ENCODE assay signal across 1 cellular context in genomic region chr11:19952101-19952605, GRCh38.
A peak's percentile ranks its signal among the peaks of the same experiment; 100 is the strongest.
TF ChIP-seq lines count a peak whose summit lies in the region.

No MANE protein-coding gene starts in this region.

TF ChIP-seq in HepG2, 621 proteins besides CTCF, POLR2A, EP300 and RAD21 (continued from another document and continues in another):
- TF ChIP-seq ZNF609 (CRISPR knock-in tag; IDR thresholded peaks at IDR 0.05; ENCODE audit: borderline replicate concordance), result peak; percentile 72
- TF ChIP-seq SNAPC2 (CRISPR knock-in tag; IDR thresholded peaks at IDR 0.05), result no peak
- TF ChIP-seq PCBP1 (IDR thresholded peaks at IDR 0.05; ENCODE audit: borderline replicate concordance, low read depth, low read length), result no peak
- TF ChIP-seq DNMT3B (CRISPR knock-in tag; conservative IDR thresholded peaks at IDR 0.05), result 0 out of 2 replicates have a peak, but pooled peaks have one; percentile 11
- TF ChIP-seq SNAI1 (CRISPR knock-in tag; IDR thresholded peaks at IDR 0.05; ENCODE audit: borderline replicate concordance), result no peak
- TF ChIP-seq, protein P1, sequence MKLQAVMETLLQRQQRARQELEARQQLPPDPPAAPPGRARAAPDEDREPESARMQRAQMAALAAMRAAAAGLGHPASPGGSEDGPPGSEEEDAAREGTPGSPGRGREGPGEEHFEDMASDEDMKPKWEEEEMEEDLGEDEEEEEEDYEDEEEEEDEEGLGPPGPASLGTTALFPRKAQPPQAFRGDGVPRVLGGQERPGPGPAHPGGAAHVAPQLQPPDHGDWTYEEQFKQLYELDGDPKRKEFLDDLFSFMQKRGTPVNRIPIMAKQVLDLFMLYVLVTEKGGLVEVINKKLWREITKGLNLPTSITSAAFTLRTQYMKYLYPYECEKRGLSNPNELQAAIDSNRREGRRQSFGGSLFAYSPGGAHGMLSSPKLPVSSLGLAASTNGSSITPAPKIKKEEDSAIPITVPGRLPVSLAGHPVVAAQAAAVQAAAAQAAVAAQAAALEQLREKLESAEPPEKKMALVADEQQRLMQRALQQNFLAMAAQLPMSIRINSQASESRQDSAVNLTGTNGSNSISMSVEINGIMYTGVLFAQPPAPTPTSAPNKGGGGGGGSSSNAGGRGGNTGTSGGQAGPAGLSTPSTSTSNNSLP (IDR thresholded peaks at IDR 0.05; ENCODE audit: low read depth, low read length), result peak; percentile 76; the same call in 1 of the 2 replicates
- TF ChIP-seq NR2F2 (IDR thresholded peaks at IDR 0.05; ENCODE audit: borderline replicate concordance, low read depth), result no peak
- TF ChIP-seq ZNF484 (CRISPR knock-in tag; IDR thresholded peaks at IDR 0.05; ENCODE audit: borderline replicate concordance, low read depth), result no peak
- TF ChIP-seq, protein P2, sequence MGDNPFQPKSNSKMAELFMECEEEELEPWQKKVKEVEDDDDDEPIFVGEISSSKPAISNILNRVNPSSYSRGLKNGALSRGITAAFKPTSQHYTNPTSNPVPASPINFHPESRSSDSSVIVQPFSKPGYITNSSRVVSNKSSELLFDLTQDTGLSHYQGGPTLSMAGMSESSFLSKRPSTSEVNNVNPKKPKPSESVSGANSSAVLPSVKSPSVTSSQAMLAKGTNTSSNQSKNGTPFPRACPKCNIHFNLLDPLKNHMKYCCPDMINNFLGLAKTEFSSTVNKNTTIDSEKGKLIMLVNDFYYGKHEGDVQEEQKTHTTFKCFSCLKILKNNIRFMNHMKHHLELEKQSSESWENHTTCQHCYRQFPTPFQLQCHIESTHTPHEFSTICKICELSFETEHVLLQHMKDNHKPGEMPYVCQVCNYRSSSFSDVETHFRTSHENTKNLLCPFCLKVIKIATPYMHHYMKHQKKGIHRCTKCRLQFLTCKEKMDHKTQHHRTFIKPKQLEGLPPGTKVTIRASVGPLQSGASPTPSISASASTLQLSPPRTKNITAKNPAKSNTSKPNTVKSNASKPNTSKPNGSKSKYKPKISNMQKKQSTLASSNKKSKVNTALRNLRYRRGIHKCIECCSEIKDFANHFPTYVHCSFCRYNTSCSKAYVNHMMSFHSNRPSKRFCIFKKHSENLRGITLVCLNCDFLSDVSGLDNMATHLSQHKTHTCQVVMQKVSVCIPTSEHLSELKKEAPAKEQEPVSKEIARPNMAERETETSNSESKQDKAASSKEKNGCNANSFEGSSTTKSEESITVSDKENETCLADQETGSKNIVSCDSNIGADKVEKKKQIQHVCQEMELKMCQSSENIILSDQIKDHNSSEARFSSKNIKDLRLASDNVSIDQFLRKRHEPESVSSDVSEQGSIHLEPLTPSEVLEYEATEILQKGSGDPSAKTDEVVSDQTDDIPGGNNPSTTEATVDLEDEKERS (CRISPR knock-in tag; IDR thresholded peaks at IDR 0.05), result no peak
- peak; percentile 85 for TF ChIP-seq CREM (IDR thresholded peaks at IDR 0.05)
- no peak for TF ChIP-seq CREM (CRISPR knock-in tag; IDR thresholded peaks at IDR 0.05)
- no peak for TF ChIP-seq CCDC6 (CRISPR knock-in tag; IDR thresholded peaks at IDR 0.05)
- no peak for TF ChIP-seq ZNF382 (CRISPR knock-in tag; IDR thresholded peaks at IDR 0.05; ENCODE audit: borderline replicate concordance)
- TF ChIP-seq MYC (CRISPR knock-in tag; IDR thresholded peaks at IDR 0.05; ENCODE audit: borderline replicate concordance), result no peak
- no peak for TF ChIP-seq GPBP1L1 (CRISPR knock-in tag; IDR thresholded peaks at IDR 0.05)
- TF ChIP-seq NR2F6 (IDR thresholded peaks at IDR 0.05), result peak; percentile 66
- no peak for TF ChIP-seq NR2F6 (CRISPR knock-in tag; IDR thresholded peaks at IDR 0.05)
- TF ChIP-seq ZNF674 (CRISPR knock-in tag; IDR thresholded peaks at IDR 0.05; ENCODE audit: low read depth), result no peak
- TF ChIP-seq, protein P3, sequence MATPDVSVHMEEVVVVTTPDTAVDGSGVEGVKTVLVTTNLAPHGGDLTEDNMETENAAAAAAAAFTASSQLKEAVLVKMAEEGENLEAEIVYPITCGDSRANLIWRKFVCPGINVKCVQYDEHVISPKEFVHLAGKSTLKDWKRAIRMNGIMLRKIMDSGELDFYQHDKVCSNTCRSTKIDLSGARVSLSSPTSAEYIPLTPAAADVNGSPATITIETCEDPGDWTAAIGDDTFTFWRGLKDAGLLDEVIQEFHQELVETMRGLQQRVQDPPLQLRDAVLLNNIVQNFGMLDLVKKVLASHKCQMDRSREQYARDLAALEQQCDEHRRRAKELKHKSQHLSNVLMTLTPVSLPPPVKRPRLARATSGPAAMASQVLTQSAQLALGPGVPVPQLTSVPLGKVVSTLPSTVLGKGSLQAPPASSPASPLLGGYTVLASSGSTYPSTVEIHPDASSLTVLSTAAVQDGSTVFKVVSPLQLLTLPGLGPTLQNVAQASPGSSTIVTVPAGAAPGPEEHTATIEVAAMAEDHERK (CRISPR knock-in tag; IDR thresholded peaks at IDR 0.05; ENCODE audit: low read depth), result no peak
- TF ChIP-seq ZBTB21 (CRISPR knock-in tag; IDR thresholded peaks at IDR 0.05), result peak; percentile 55; the same call in 1 of the 2 replicates
- TF ChIP-seq, protein P4, sequence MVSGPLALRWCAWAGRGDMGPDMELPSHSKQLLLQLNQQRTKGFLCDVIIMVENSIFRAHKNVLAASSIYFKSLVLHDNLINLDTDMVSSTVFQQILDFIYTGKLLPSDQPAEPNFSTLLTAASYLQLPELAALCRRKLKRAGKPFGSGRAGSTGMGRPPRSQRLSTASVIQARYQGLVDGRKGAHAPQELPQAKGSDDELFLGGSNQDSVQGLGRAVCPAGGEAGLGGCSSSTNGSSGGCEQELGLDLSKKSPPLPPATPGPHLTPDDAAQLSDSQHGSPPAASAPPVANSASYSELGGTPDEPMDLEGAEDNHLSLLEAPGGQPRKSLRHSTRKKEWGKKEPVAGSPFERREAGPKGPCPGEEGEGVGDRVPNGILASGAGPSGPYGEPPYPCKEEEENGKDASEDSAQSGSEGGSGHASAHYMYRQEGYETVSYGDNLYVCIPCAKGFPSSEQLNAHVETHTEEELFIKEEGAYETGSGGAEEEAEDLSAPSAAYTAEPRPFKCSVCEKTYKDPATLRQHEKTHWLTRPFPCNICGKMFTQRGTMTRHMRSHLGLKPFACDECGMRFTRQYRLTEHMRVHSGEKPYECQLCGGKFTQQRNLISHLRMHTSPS (CRISPR knock-in tag; IDR thresholded peaks at IDR 0.05; ENCODE audit: low read depth), result no peak
- 0 out of 2 replicates have a peak, but pooled peaks have one; percentile 29 for TF ChIP-seq PITX1 (CRISPR knock-in tag; IDR thresholded peaks at IDR 0.05)
- no peak for TF ChIP-seq ZNF432 (CRISPR knock-in tag; IDR thresholded peaks at IDR 0.05; ENCODE audit: borderline replicate concordance)
- TF ChIP-seq HINFP (CRISPR knock-in tag; IDR thresholded peaks at IDR 0.05; ENCODE audit: low read depth), result no peak
- TF ChIP-seq MAFF (IDR thresholded peaks at IDR 0.05; ENCODE audit: low read depth, low read length), result peak; percentile 68; the same call in 1 of the 2 replicates
- peak; percentile 75 for TF ChIP-seq NCOA2 (CRISPR knock-in tag; IDR thresholded peaks at IDR 0.05)
- TF ChIP-seq ISL2 (CRISPR knock-in tag; IDR thresholded peaks at IDR 0.05), result peak; percentile 93
- TF ChIP-seq, protein P5, sequence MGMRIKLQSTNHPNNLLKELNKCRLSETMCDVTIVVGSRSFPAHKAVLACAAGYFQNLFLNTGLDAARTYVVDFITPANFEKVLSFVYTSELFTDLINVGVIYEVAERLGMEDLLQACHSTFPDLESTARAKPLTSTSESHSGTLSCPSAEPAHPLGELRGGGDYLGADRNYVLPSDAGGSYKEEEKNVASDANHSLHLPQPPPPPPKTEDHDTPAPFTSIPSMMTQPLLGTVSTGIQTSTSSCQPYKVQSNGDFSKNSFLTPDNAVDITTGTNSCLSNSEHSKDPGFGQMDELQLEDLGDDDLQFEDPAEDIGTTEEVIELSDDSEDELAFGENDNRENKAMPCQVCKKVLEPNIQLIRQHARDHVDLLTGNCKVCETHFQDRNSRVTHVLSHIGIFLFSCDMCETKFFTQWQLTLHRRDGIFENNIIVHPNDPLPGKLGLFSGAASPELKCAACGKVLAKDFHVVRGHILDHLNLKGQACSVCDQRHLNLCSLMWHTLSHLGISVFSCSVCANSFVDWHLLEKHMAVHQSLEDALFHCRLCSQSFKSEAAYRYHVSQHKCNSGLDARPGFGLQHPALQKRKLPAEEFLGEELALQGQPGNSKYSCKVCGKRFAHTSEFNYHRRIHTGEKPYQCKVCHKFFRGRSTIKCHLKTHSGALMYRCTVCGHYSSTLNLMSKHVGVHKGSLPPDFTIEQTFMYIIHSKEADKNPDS (CRISPR knock-in tag; IDR thresholded peaks at IDR 0.05), result no peak
- no peak for TF ChIP-seq RBFOX2 (IDR thresholded peaks at IDR 0.05; ENCODE audit: low read depth, low read length)
- TF ChIP-seq HDAC1 (CRISPR knock-in tag; IDR thresholded peaks at IDR 0.05), result 0 out of 2 replicates have a peak, but pooled peaks have one; percentile 34
- TF ChIP-seq, protein P6, sequence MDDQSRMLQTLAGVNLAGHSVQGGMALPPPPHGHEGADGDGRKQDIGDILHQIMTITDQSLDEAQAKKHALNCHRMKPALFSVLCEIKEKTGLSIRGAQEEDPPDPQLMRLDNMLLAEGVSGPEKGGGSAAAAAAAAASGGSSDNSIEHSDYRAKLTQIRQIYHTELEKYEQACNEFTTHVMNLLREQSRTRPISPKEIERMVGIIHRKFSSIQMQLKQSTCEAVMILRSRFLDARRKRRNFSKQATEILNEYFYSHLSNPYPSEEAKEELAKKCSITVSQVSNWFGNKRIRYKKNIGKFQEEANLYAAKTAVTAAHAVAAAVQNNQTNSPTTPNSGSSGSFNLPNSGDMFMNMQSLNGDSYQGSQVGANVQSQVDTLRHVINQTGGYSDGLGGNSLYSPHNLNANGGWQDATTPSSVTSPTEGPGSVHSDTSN (CRISPR knock-in tag; IDR thresholded peaks at IDR 0.05; ENCODE audit: borderline replicate concordance), result no peak
- TF ChIP-seq KDM6A (CRISPR knock-in tag; IDR thresholded peaks at IDR 0.05; ENCODE audit: low read depth), result no peak
- TF ChIP-seq HDAC2 (CRISPR knock-in tag; IDR thresholded peaks at IDR 0.05), result peak; percentile 22; the same call in 1 of the 2 replicates
- TF ChIP-seq RNF219 (CRISPR knock-in tag; IDR thresholded peaks at IDR 0.05), result no peak
